Comparison of ENCODE assay signal across 13 cellular contexts in genomic region chr3:112811917-112812660, GRCh38. TPM values are rescaled to one million over a fixed set of nuclear protein-coding genes. Genes with fewer than 3 reads are reported as not detected.
DNase-seq lines count a peak whose midpoint lies in the region; ATAC-seq and TF ChIP-seq lines count a peak whose summit lies in the region.
"Had no signal": no experiment of that assay in that cellular context is flagged by ENCODE, and none has a peak within 500 bp of the region (broad histone marks: within the 10 kb centered on the region; RNA-seq: fewer than 3 reads in every experiment).

No MANE protein-coding gene starts in this region.

- H3K27ac ChIP-seq in GM23248 (peak overlapping the region; percentile 89), smooth muscle cell (ENCODE audit: low read depth) (peak overlapping the region; percentile 67)

- H3K4me2 ChIP-seq in GM23248 (ENCODE audit: unreplicated experiment) (peak overlapping the region; percentile 41), smooth muscle cell (peak overlapping the region; percentile 11)

- no peaks in the 10 kb centered on the region for H3K79me2 ChIP-seq in GM23248 (ENCODE audit: insufficient read depth)
- no peaks in the 10 kb centered on the region for H3K79me2 ChIP-seq in smooth muscle cell (ENCODE audit: low read depth)

- H3K4me1 ChIP-seq in GM23248 (ENCODE audit: insufficient read depth) (peaks cover 40% of the 10 kb centered on the region), smooth muscle cell (ENCODE audit: low read depth) (no peaks in the 10 kb centered on the region)

- H3K4me3 ChIP-seq in GM23248 (no peak overlapping the region), smooth muscle cell (no peak overlapping the region)
- H3K4me3 ChIP-seq: mucosa of descending colon had no signal

- peak overlapping the region; percentile 66 for H3K9ac ChIP-seq in GM23248
- H3K9ac ChIP-seq in smooth muscle cell (ENCODE audit: low read depth) = peak overlapping the region; percentile 3

- H2AFZ ChIP-seq in GM23248 (peak overlapping the region; percentile 58), smooth muscle cell (ENCODE audit: low read depth) (no peak overlapping the region)

- ATAC-seq in HG02623 (IDR thresholded peaks at IDR 0.05; ENCODE audit: unreplicated experiment) = no peak
- no peak for ATAC-seq in T-cell (replicated peaks in 1 of 4)
- ATAC-seq in GM21717 (IDR thresholded peaks at IDR 0.05; ENCODE audit: unreplicated experiment) = no peak

- H3K27me3 Mint-ChIP-seq in T-cell = peaks cover 0 to 4% of the 10 kb centered on the region in 2 donors
- H3K27me3 Mint-ChIP-seq: CD4-positive, alpha-beta T cell had no signal

- POLR2A ChIA-PET in T-cell (lab: Charles Lee) = no interaction called here

- CTCF ChIA-PET in T-cell (lab: Charles Lee) = interaction anchor here in 1 of 2 donors (2.3 kb wide), 1 partner anchor 230 kb away, joined by 7 read pairs; no protein-coding TSS in a partner anchor

- H3K9me2 ChIP-seq in GM23248 (ENCODE audit: insufficient read depth) = no peaks in the 10 kb centered on the region

- H3K27me3 ChIP-seq in GM23248 (replicated peaks; ENCODE audit: insufficient read depth) (no peaks in the 10 kb centered on the region), smooth muscle cell (ENCODE audit: low read depth) (no peaks in the 10 kb centered on the region)

- no peaks in the 10 kb centered on the region for H3K36me3 Mint-ChIP-seq in T-cell

- H4K20me1 ChIP-seq in GM23248 (ENCODE audit: insufficient read depth) = no peaks in the 10 kb centered on the region
- no peaks in the 10 kb centered on the region for H4K20me1 ChIP-seq in smooth muscle cell (ENCODE audit: low read depth)

- H3K9me3 ChIP-seq in GM23248 (ENCODE audit: low read depth) (no peaks in the 10 kb centered on the region), smooth muscle cell (replicated peaks; ENCODE audit: low read depth) (no peaks in the 10 kb centered on the region)
- H3K9me3 ChIP-seq: mucosa of descending colon had no signal

- no peak overlapping the region for H3K4me3 Mint-ChIP-seq in T-cell
- H3K4me3 Mint-ChIP-seq: CD4-positive, alpha-beta T cell had no signal

- peak overlapping the region in 1 of 2 donors; percentile 33 for H3K27ac Mint-ChIP-seq in T-cell
- H3K27ac Mint-ChIP-seq: CD4-positive, alpha-beta T cell had no signal

- H3K36me3 ChIP-seq in GM23248 (ENCODE audit: low read depth) (no peaks in the 10 kb centered on the region), smooth muscle cell (ENCODE audit: low read depth) (no peaks in the 10 kb centered on the region)

- peaks cover 25 to 47% (median 39%) of the 10 kb centered on the region in 3 donors for H3K4me1 Mint-ChIP-seq in T-cell

- in situ Hi-C loops in GM23248 (cut with MboI) = no loop called here

- no peak for TF ChIP-seq CTCF in smooth muscle cell (IDR thresholded peaks at IDR 0.05; ENCODE audit: borderline replicate concordance, insufficient read depth, poor library complexity, severe bottlenecking)

- WGBS in GM23248 (ENCODE audit: low coverage in 1 of 2, low lambda C conversion rate in 2 of 2, missing lambda C conversion rate in 2 of 2), 2 experiments = 12 to 13% methylated on average over 8 of the region's 8 CpGs
- WGBS in smooth muscle cell (ENCODE audit: low lambda C conversion rate) = 20% methylated on average over 8 of the region's 8 CpGs

- DNase-seq in GM23248 (no peak), UCSD-AML1 (lab: John Stamatoyannopoulos, UW; ENCODE audit: unreplicated experiment) (peak; percentile 15), left kidney (ENCODE audit: low read depth, low spot score) (peak; percentile 25), smooth muscle cell (lab: John Stamatoyannopoulos, UW; ENCODE audit: unreplicated experiment) (peak; percentile 6), GDM1 (lab: John Stamatoyannopoulos, UW) (no peak), T-cell (no peak)
- DNase-seq: CD4-positive, alpha-beta T cell; effector memory CD4-positive, alpha-beta T cell; hippocampal formation had no signal

- H3F3A ChIP-seq in GM23248 (ENCODE audit: insufficient read depth) (peaks cover 42% of the 10 kb centered on the region), smooth muscle cell (ENCODE audit: low read depth) (peaks cover 13% of the 10 kb centered on the region)

- no peaks in the 10 kb centered on the region for H3K9me3 Mint-ChIP-seq in T-cell
- H3K9me3 Mint-ChIP-seq: CD4-positive, alpha-beta T cell had no signal

RNA-seq across cellular contexts. Expression of gene CD200R1L, which starts 34.6 kb away (rescaled TPM):
- total RNA-seq in GM23248 (2014; rRNA removed; shearing (Covaris generic)) = not detected in 2 replicates
- polyA plus RNA-seq in GM23248 (2016; fragmentation: Nextera tagmentation; extraction: Ambion mirVana) (not detected in 2 replicates), smooth muscle cell (not detected in 2 replicates)
- total RNA-seq in smooth muscle cell (not detected in 2 replicates), T-cell (not detected)
- total RNA-seq: M059J, mucosa of descending colon had no signal

Comparison
In these comparisons a context has a peak if more than half of its experiments do, and no peak if none do; other contexts are left out.
1. DNase-seq: peak in UCSD-AML1 (single experiment), left kidney (single experiment) and smooth muscle cell (single experiment); none in GM23248 (single experiment), GDM1 (single experiment) and T-cell (0 of 34).